In the genomic region with DNA sequence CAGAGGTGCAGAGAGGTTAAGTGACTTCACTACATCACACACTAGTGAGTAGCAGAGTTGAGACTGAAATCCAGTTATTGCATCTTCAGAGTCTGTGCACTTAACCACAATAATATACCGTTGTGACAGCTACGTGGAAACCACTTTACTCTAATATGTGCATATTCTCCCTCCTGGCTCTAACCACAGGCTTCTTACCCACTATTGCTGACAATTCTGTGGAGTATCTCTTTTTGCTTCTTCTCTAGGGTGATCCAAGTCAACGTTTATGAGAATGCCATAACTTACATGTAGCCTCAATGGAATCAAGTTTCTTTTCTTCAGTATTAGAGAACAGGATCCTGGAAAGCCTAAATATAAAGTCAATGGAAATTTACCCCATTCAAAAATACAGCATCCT, we compare ENCODE assay signal across 17 cellular contexts.
A peak's percentile ranks its signal among the peaks of the same experiment; 100 is the strongest.
DNase-seq lines count a peak whose midpoint lies in the region; ATAC-seq and TF ChIP-seq lines count a peak whose summit lies in the region.
"Had no signal": no experiment of that assay in that cellular context is flagged by ENCODE, and none has a peak within 500 bp of the region (broad histone marks: within the 10 kb centered on the region; RNA-seq: fewer than 3 reads in every experiment).

No MANE protein-coding gene starts in this region.

- no peak overlapping the region for H2BK120ac ChIP-seq in mesenchymal stem cell (ENCODE audit: low read depth, low read length)

- no peak overlapping the region for H3K14ac ChIP-seq in mesenchymal stem cell (ENCODE audit: low read length in 2 of 2)

- no peak overlapping the region for H3K4me2 ChIP-seq in mesenchymal stem cell (ENCODE audit: low read length, poor library complexity, severe bottlenecking)

- H3K9ac ChIP-seq in adipocyte (ENCODE audit: low read length) (no peak overlapping the region), mesenchymal stem cell (ENCODE audit: low read length) (no peak overlapping the region)

- H2BK15ac ChIP-seq in mesenchymal stem cell (ENCODE audit: low read depth, poor library complexity, severe bottlenecking): no peak overlapping the region

- no TSS peak for BruUV-seq in A673 (replicated peaks; lab: Mats Ljungman, UMichigan)

- no peak for DNase-seq in right cardiac atrium
- DNase-seq in heart left ventricle: no peak
- DNase-seq in adipocyte (ENCODE audit: low read depth): peak; percentile 12
- DNase-seq in mesenchymal stem cell: peak; percentile 9
- DNase-seq in A673 (ENCODE audit: low spot score): no peak
- DNase-seq in activated CD4-positive, alpha-beta T cell treated with anti-CD3 and anti-CD28 coated beads, Interleukin-2, amount 50 U/mL, for 48 hours: no peak
- DNase-seq in activated naive CD8-positive, alpha-beta T cell treated with anti-CD3 and anti-CD28 coated beads, Interleukin-2, amount 50 U/mL, for 24 hours: no peak
- DNase-seq in OCI-M2 (lab: John Stamatoyannopoulos, UW; ENCODE audit: unreplicated experiment): no peak
- DNase-seq: AML-193, COR-L47, GF-D8, Karpas-422, NCI-H187, NCI-H345, NCI-H526, RPMI8226, SIG-M5 had no signal

- 70% methylated on average over 3 of the region's 3 CpGs for WGBS in right cardiac atrium
- WGBS in heart left ventricle, 4 donors: 76 to 83% (median 80%) methylated on average over 3 of the region's 3 CpGs
- 55% methylated on average over 2 of the region's 3 CpGs for WGBS in mesenchymal stem cell

- H3K27ac ChIP-seq in right cardiac atrium (ENCODE audit: low read length) (peak overlapping the region; percentile 32), heart left ventricle (peak overlapping the region in 3 of 12 donors; percentile 32 to 71 (median 43)), mesenchymal stem cell (ENCODE audit: low read length, poor library complexity, severe bottlenecking) (no peak overlapping the region), A673 (ENCODE audit: low read depth, low read length, poor library complexity, severe bottlenecking) (no peak overlapping the region)

- H3K27me3 ChIP-seq in right cardiac atrium (ENCODE audit: control insufficient read depth, insufficient read depth) (no peaks in the 10 kb centered on the region), heart left ventricle (no peaks in the 10 kb centered on the region), adipocyte (replicated peaks; ENCODE audit: control insufficient read depth, insufficient read depth, low read length) (no peaks in the 10 kb centered on the region), mesenchymal stem cell (ENCODE audit: control insufficient read depth in 1 of 2, insufficient read depth in 1 of 2, low read length in 2 of 2) (no peaks in the 10 kb centered on the region), A673 (replicated peaks; ENCODE audit: insufficient read depth, low read depth, low read length, poor library complexity) (no peaks in the 10 kb centered on the region)

- H3K79me1 ChIP-seq in mesenchymal stem cell (replicated peaks; ENCODE audit: low read length, poor library complexity, severe bottlenecking): no peaks in the 10 kb centered on the region

- CTCF ChIA-PET in A673 (lab: Charles Lee): no interaction called here

- H3K4me1 Mint-ChIP-seq in activated naive CD8-positive, alpha-beta T cell treated with anti-CD3 and anti-CD28 coated beads, Interleukin-2, amount 50 U/mL, for 24 hours: no peaks in the 10 kb centered on the region

- no peak overlapping the region for H3K27ac Mint-ChIP-seq in activated naive CD8-positive, alpha-beta T cell treated with anti-CD3 and anti-CD28 coated beads, Interleukin-2, amount 50 U/mL, for 24 hours

- no peaks in the 10 kb centered on the region for H3K9me3 ChIP-seq in right cardiac atrium (ENCODE audit: control insufficient read depth, low read length)
- H3K9me3 ChIP-seq in heart left ventricle: no peaks in the 10 kb centered on the region
- H3K9me3 ChIP-seq in adipocyte (ENCODE audit: control insufficient read depth, low read length): peaks cover 2% of the 10 kb centered on the region
- peaks cover 2% of the 10 kb centered on the region for H3K9me3 ChIP-seq in mesenchymal stem cell (ENCODE audit: control insufficient read depth, low read length)
- H3K9me3 ChIP-seq in A673 (ENCODE audit: low read depth, low read length, poor library complexity, severe bottlenecking): no peaks in the 10 kb centered on the region

- intact Hi-C loops in right cardiac atrium (cut with DNase I) (no loop called here), heart left ventricle (cut with DNase I) (no loop called here), A673 (cut with micrococcal nuclease; ENCODE audit: unreplicated experiment) (no loop called here)

- H3K27me3 Mint-ChIP-seq in activated naive CD8-positive, alpha-beta T cell treated with anti-CD3 and anti-CD28 coated beads, Interleukin-2, amount 50 U/mL, for 24 hours: no peaks in the 10 kb centered on the region

- H3K23ac ChIP-seq in mesenchymal stem cell (ENCODE audit: low read length in 2 of 2): no peak overlapping the region

- TF ChIP-seq POLR2A in heart left ventricle (IDR thresholded peaks at IDR 0.05): no peak

- no peak overlapping the region for H2AFZ ChIP-seq in mesenchymal stem cell (ENCODE audit: low read depth, low read length)

- POLR2A ChIA-PET in A673 (lab: Charles Lee; ENCODE audit: low non-redundant PET): no interaction called here

- ATAC-seq in right cardiac atrium (no peak), heart left ventricle (no peak)
- ATAC-seq in activated naive CD8-positive, alpha-beta T cell treated with anti-CD3 and anti-CD28 coated beads, Interleukin-2, amount 50 U/mL, for 24 hours: no peak

- H3K36me3 ChIP-seq in heart left ventricle: no peaks in the 10 kb centered on the region
- no peaks in the 10 kb centered on the region for H3K36me3 ChIP-seq in adipocyte (ENCODE audit: control insufficient read depth, insufficient read depth, low read length, severe bottlenecking)
- H3K36me3 ChIP-seq in mesenchymal stem cell (ENCODE audit: control insufficient read depth in 1 of 2, insufficient read depth in 2 of 2, low read depth in 1 of 2, low read length in 2 of 2): no peaks in the 10 kb centered on the region
- no peaks in the 10 kb centered on the region for H3K36me3 ChIP-seq in A673 (ENCODE audit: insufficient read depth, low read length, poor library complexity, severe bottlenecking)

- H3K4me3 Mint-ChIP-seq in activated naive CD8-positive, alpha-beta T cell treated with anti-CD3 and anti-CD28 coated beads, Interleukin-2, amount 50 U/mL, for 24 hours: no peak overlapping the region

- TF ChIP-seq CTCF in heart left ventricle (IDR thresholded peaks at IDR 0.05) (no peak), A673 (conservative IDR thresholded peaks at IDR 0.05; ENCODE audit: low read depth, low read length) (no peak)

- no peak overlapping the region for H4K91ac ChIP-seq in mesenchymal stem cell (ENCODE audit: low read length)

- H2AK5ac ChIP-seq in mesenchymal stem cell (ENCODE audit: low read length, severe bottlenecking): no peak overlapping the region

- no peak overlapping the region for H3K4ac ChIP-seq in mesenchymal stem cell (ENCODE audit: low read depth in 1 of 2, low read length in 2 of 2)

- H2BK5ac ChIP-seq in mesenchymal stem cell (ENCODE audit: low read depth, low read length, poor library complexity, severe bottlenecking): no peak overlapping the region

- H3K9me3 Mint-ChIP-seq in activated naive CD8-positive, alpha-beta T cell treated with anti-CD3 and anti-CD28 coated beads, Interleukin-2, amount 50 U/mL, for 24 hours: peaks cover 9% of the 10 kb centered on the region

- no peaks in the 10 kb centered on the region for H3K36me3 Mint-ChIP-seq in activated naive CD8-positive, alpha-beta T cell treated with anti-CD3 and anti-CD28 coated beads, Interleukin-2, amount 50 U/mL, for 24 hours (ENCODE audit: low read depth)

- H2BK12ac ChIP-seq in mesenchymal stem cell (ENCODE audit: low read length in 2 of 2): no peak overlapping the region

- H3K4me1 ChIP-seq in right cardiac atrium (ENCODE audit: control insufficient read depth, insufficient read depth, low read length) (peaks cover 2% of the 10 kb centered on the region), heart left ventricle (peaks cover 0 to 38% (median 16%) of the 10 kb centered on the region in 12 donors), adipocyte (ENCODE audit: control insufficient read depth, insufficient read depth, low read length) (peaks cover 61% of the 10 kb centered on the region), mesenchymal stem cell (ENCODE audit: control insufficient read depth, insufficient read depth, low read depth, low read length) (no peaks in the 10 kb centered on the region), A673 (ENCODE audit: insufficient read depth, low read length, poor library complexity, severe bottlenecking) (no peaks in the 10 kb centered on the region)

- no peak overlapping the region for H4K8ac ChIP-seq in mesenchymal stem cell (ENCODE audit: low read length)

- H3K18ac ChIP-seq in mesenchymal stem cell (ENCODE audit: low read depth in 1 of 2, low read length in 2 of 2): no peak overlapping the region

- no peak overlapping the region for H3K4me3 ChIP-seq in right cardiac atrium (ENCODE audit: low read length)
- no peak overlapping the region for H3K4me3 ChIP-seq in heart left ventricle
- no peak overlapping the region for H3K4me3 ChIP-seq in adipocyte (ENCODE audit: low read length)
- no peak overlapping the region for H3K4me3 ChIP-seq in mesenchymal stem cell (ENCODE audit: insufficient read depth in 1 of 2, low read depth in 1 of 2, low read length in 2 of 2)
- H3K4me3 ChIP-seq in A673 (ENCODE audit: low read depth, low read length, poor library complexity, severe bottlenecking): no peak overlapping the region

Comparison
In these comparisons a context has a peak if more than half of its experiments do, and no peak if none do; other contexts are left out.
1. DNase-seq: peak in adipocyte (single experiment) and mesenchymal stem cell (single experiment); none in right cardiac atrium (0 of 3), heart left ventricle (0 of 5), A673 (single experiment), activated CD4-positive, alpha-beta T cell treated with anti-CD3 and anti-CD28 coated beads, Interleukin-2, amount 50 U/mL, for 48 hours (0 of 2), activated naive CD8-positive, alpha-beta T cell treated with anti-CD3 and anti-CD28 coated beads, Interleukin-2, amount 50 U/mL, for 24 hours (single experiment) and OCI-M2 (single experiment).